In the genomic region with DNA sequence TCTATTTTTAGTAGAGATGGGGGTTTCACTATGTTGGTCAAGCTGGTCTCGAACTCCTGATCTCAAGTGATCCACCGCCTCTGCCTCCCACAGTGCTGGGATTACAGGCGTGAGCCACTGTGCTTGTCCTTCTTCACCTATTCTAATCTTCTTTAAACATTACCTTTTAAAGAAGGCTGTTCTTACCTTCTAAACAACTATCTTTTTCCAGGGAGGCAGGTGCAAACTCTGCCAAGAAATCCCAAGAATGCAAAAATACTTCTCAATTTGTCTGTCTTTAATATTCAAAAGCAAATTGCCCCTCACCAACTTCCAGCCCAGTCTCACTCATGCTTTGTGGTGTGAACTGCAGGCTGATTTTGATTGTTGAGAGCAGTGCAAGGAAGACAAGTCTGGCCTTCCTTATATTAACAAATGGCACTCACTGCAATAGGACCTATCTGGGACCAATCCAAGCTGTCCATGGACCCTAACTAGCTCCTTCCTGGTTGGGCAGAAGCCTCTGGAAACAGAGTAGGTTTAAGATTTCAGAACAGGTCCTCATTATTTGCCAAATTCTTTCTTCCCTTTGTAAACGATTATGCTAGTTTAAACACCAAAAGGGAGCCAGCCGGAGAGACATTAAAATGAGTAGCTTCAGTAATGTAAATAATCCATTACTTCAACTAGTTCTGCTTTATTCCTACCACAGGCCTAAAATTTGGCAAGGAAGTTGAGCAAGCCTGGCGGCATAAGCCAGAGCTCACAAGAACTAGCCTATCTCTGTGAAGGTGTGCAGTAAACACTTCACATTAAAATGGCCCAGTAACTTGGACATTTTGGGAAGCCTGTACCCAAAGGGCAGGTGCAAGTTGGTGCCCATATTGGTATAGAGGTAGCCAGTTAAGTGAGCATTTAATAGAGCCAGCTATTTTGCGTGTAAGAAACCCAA, we compare ENCODE assay signal across 8 cellular contexts. TPM values are rescaled to one million over a fixed set of nuclear protein-coding genes. Genes with fewer than 3 reads are reported as not detected.
DNase-seq lines count a peak whose midpoint lies in the region; ATAC-seq and TF ChIP-seq lines count a peak whose summit lies in the region.

No MANE protein-coding gene starts in this region.

- H3K27me3 ChIP-seq in CD8-positive, alpha-beta T cell (ENCODE audit: insufficient read depth, low read length): no peaks in the 10 kb centered on the region
- H3K27me3 ChIP-seq in hepatocyte: no peaks in the 10 kb centered on the region

- H3K27me3 Mint-ChIP-seq in CD8-positive, alpha-beta T cell (ENCODE audit: low read depth): no peaks in the 10 kb centered on the region
- H3K27me3 Mint-ChIP-seq in activated CD8-positive, alpha-beta T cell treated with anti-CD3 and anti-CD28 coated beads, Interleukin-2, amount 10 ng/mL, durations not matched to agents 7 days and 5 days (ENCODE audit: low read depth): no peaks in the 10 kb centered on the region

- H3K27ac Mint-ChIP-seq in CD8-positive, alpha-beta T cell: peak overlapping the region; percentile 99
- peak overlapping the region; percentile 100 for H3K27ac Mint-ChIP-seq in activated CD8-positive, alpha-beta T cell treated with anti-CD3 and anti-CD28 coated beads, Interleukin-2, amount 10 ng/mL, durations not matched to agents 7 days and 5 days

- H3K4me3 ChIP-seq in CD8-positive, alpha-beta T cell (ENCODE audit: low read depth, low read length): peak overlapping the region; percentile 95
- H3K4me3 ChIP-seq in hepatocyte: peak overlapping the region; percentile 84
- peak overlapping the region; percentile 69 to 95 (median 90) for H3K4me3 ChIP-seq in skin epidermis

- H3K4me2 ChIP-seq in hepatocyte: peak overlapping the region; percentile 89

- H3K27ac ChIP-seq in CD8-positive, alpha-beta T cell (ENCODE audit: low read depth, low read length): peak overlapping the region; percentile 99
- H3K27ac ChIP-seq in KOPT-K1 (ENCODE audit: low read depth, low read length, poor library complexity, severe bottlenecking) (peak overlapping the region; percentile 96), hepatocyte (peak overlapping the region; percentile 99), skin epidermis (peak overlapping the region in 20 of 21 experiments; percentile 93 to 100 (median 98))

- WGBS in hepatocyte (ENCODE audit: low lambda C conversion rate, missing lambda C conversion rate): 41% methylated on average over 7 of the region's 7 CpGs

- H3K9me2 ChIP-seq in hepatocyte (replicated peaks; ENCODE audit: insufficient read depth): no peaks in the 10 kb centered on the region

- no peak overlapping the region for H2AFZ ChIP-seq in hepatocyte

- no peak for ATAC-seq in CD8-positive, alpha-beta T cell
- no peak for ATAC-seq in activated CD8-positive, alpha-beta T cell treated with anti-CD3 and anti-CD28 coated beads, Interleukin-2, amount 10 ng/mL, durations not matched to agents 7 days and 5 days
- ATAC-seq in GM19328 (IDR thresholded peaks at IDR 0.05; ENCODE audit: unreplicated experiment): no peak
- ATAC-seq in GM21367 (IDR thresholded peaks at IDR 0.05; ENCODE audit: unreplicated experiment): no peak

- peaks cover 23% of the 10 kb centered on the region for H3K4me1 ChIP-seq in CD8-positive, alpha-beta T cell (ENCODE audit: insufficient read depth, low read length)
- H3K4me1 ChIP-seq in hepatocyte (ENCODE audit: insufficient read depth): peaks cover 17% of the 10 kb centered on the region

- H3K9me3 Mint-ChIP-seq in CD8-positive, alpha-beta T cell: no peaks in the 10 kb centered on the region
- H3K9me3 Mint-ChIP-seq in activated CD8-positive, alpha-beta T cell treated with anti-CD3 and anti-CD28 coated beads, Interleukin-2, amount 10 ng/mL, durations not matched to agents 7 days and 5 days (ENCODE audit: insufficient read depth): no peaks in the 10 kb centered on the region

- DNase-seq in CD8-positive, alpha-beta T cell: no peak
- DNase-seq in activated CD8-positive, alpha-beta T cell treated with anti-CD3 and anti-CD28 coated beads, Interleukin-2, amount 10 ng/mL, durations not matched to agents 7 days and 5 days: peak; percentile 24
- DNase-seq in hepatocyte (ENCODE audit: low spot score) (peak; percentile 11), NCI-H187 (lab: John Stamatoyannopoulos, UW) (no peak)

- H3K4me3 Mint-ChIP-seq in CD8-positive, alpha-beta T cell: peak overlapping the region; percentile 99
- peak overlapping the region; percentile 99 for H3K4me3 Mint-ChIP-seq in activated CD8-positive, alpha-beta T cell treated with anti-CD3 and anti-CD28 coated beads, Interleukin-2, amount 10 ng/mL, durations not matched to agents 7 days and 5 days

- no peaks in the 10 kb centered on the region for H3K9me3 ChIP-seq in CD8-positive, alpha-beta T cell (ENCODE audit: low read length)
- H3K9me3 ChIP-seq in KOPT-K1 (ENCODE audit: insufficient read depth, low read length, poor library complexity, severe bottlenecking) (no peaks in the 10 kb centered on the region), hepatocyte (ENCODE audit: low read depth) (no peaks in the 10 kb centered on the region)

- POLR2A ChIA-PET in CD8-positive, alpha-beta T cell (lab: Charles Lee): interaction anchor here (0.7 to 3.0 kb wide), 15 partner anchors 11 to 1959 kb away, joined by 3 to 65 read pairs (median 7); partner anchors contain the start of genes CEP250, CPNE1, MMP24OS and NFS1
- POLR2A ChIA-PET in activated CD8-positive, alpha-beta T cell treated with anti-CD3 and anti-CD28 coated beads, Interleukin-2, amount 10 ng/mL, durations not matched to agents 7 days and 5 days (lab: Charles Lee): interaction anchor here (0.7 to 3.9 kb wide), 12 partner anchors 10 to 498 kb away, joined by 3 to 68 read pairs (median 11); partner anchors contain the start of genes AAR2, CEP250, CPNE1 and PHF20

- H3K79me2 ChIP-seq in hepatocyte: peaks cover 38% of the 10 kb centered on the region

- intact Hi-C loops in CD8-positive, alpha-beta T cell (cut with DNase I, micrococcal nuclease): loop anchor here (2.0 to 10.0 kb wide), 8 partner anchors 410 to 1588 kb away; partner anchors contain the start of genes DYNLRB1 (in 1 of the 2), ERGIC3 (in 1 of the 2), ITCH (in 1 of the 2) and NCOA6 (in 1 of the 2)

- H3K36me3 Mint-ChIP-seq in CD8-positive, alpha-beta T cell: peaks cover 18% of the 10 kb centered on the region
- H3K36me3 Mint-ChIP-seq in activated CD8-positive, alpha-beta T cell treated with anti-CD3 and anti-CD28 coated beads, Interleukin-2, amount 10 ng/mL, durations not matched to agents 7 days and 5 days (ENCODE audit: low read depth): peaks cover 18% of the 10 kb centered on the region

- peaks cover under 1% of the 10 kb centered on the region for H3K36me3 ChIP-seq in CD8-positive, alpha-beta T cell (ENCODE audit: insufficient read depth, low read length)
- H3K36me3 ChIP-seq in KOPT-K1 (ENCODE audit: insufficient read depth, low read length): peaks cover 41% of the 10 kb centered on the region
- H3K36me3 ChIP-seq in hepatocyte (replicated peaks; ENCODE audit: insufficient read depth, low read depth): no peaks in the 10 kb centered on the region

- peaks cover 25% of the 10 kb centered on the region for H3K4me1 Mint-ChIP-seq in CD8-positive, alpha-beta T cell (ENCODE audit: low read depth)
- peaks cover 24% of the 10 kb centered on the region for H3K4me1 Mint-ChIP-seq in activated CD8-positive, alpha-beta T cell treated with anti-CD3 and anti-CD28 coated beads, Interleukin-2, amount 10 ng/mL, durations not matched to agents 7 days and 5 days (ENCODE audit: low read depth)

- no peaks in the 10 kb centered on the region for H4K20me1 ChIP-seq in hepatocyte (ENCODE audit: insufficient read depth, poor library complexity, severe bottlenecking)

- TF ChIP-seq CTCF in CD8-positive, alpha-beta T cell (IDR thresholded peaks at IDR 0.05): no peak
- TF ChIP-seq CTCF in hepatocyte (IDR thresholded peaks at IDR 0.05; ENCODE audit: poor library complexity): no peak

- CTCF ChIA-PET in CD8-positive, alpha-beta T cell (lab: Charles Lee): interaction anchor here (1.1 to 2.3 kb wide), 6 partner anchors 10 to 210 kb away, joined by 3 to 14 read pairs (median 8); partner anchors contain the start of gene RBM39
- CTCF ChIA-PET in activated CD8-positive, alpha-beta T cell treated with anti-CD3 and anti-CD28 coated beads, Interleukin-2, amount 10 ng/mL, durations not matched to agents 7 days and 5 days (lab: Charles Lee): interaction anchor here (0.9 to 3.7 kb wide), 18 partner anchors 9 to 497 kb away, joined by 3 to 42 read pairs (median 10); partner anchors contain the start of genes CEP250, CPNE1, NFS1 and RBM12

RNA-seq across cellular contexts. Expression of gene SCAND1, which starts 1.6 kb away (rescaled TPM):
- 100 to 1,000 TPM in 1 of 2 experiments, 10 to 100 TPM in 1; 94.8 to 100 TPM for total RNA-seq in CD8-positive, alpha-beta T cell
- 10 to 100 TPM; 63.2 to 64.7 TPM for total RNA-seq in activated CD8-positive, alpha-beta T cell treated with anti-CD3 and anti-CD28 coated beads, Interleukin-2, amount 10 ng/mL, durations not matched to agents 7 days and 5 days
- total RNA-seq in hepatocyte: 45.7 and 58.0 TPM in 2 replicates
- polyA plus RNA-seq in hepatocyte: 177 and 183 TPM in 2 replicates

RNA-seq across cellular contexts. Expression of gene CNBD2, which starts 15.6 kb away (rescaled TPM):
- 10 to 100 TPM; 26.6 to 29.1 TPM for total RNA-seq in CD8-positive, alpha-beta T cell
- total RNA-seq in activated CD8-positive, alpha-beta T cell treated with anti-CD3 and anti-CD28 coated beads, Interleukin-2, amount 10 ng/mL, durations not matched to agents 7 days and 5 days: 1 to 10 TPM; 4.9 to 6.1 TPM
- total RNA-seq in hepatocyte: 4.7 TPM in 2 replicates
- 3.6 TPM in 1 of 2 replicates, not detected in the other for polyA plus RNA-seq in hepatocyte

Comparison
In these comparisons a context has a peak if more than half of its experiments do, and no peak if none do; other contexts are left out.
1. DNase-seq: peak in activated CD8-positive, alpha-beta T cell treated with anti-CD3 and anti-CD28 coated beads, Interleukin-2, amount 10 ng/mL, durations not matched to agents 7 days and 5 days (single experiment) and hepatocyte (single experiment); none in CD8-positive, alpha-beta T cell (0 of 7) and NCI-H187 (0 of 2).
2. Peak in every context shown above with its lines, with median percentiles within 50 percentile points of each other: H3K27ac ChIP-seq and H3K4me3 ChIP-seq.